ENCODE assay signal across 1 cellular context in genomic region chr16:29899516-29900101, GRCh38.
TF ChIP-seq lines count a peak whose summit lies in the region.

Gene SEZ6L2 (minus strand): TSS chr16:29899550. CDS start chr16:29899019, 531 bp downstream.

TF ChIP-seq in GM23338, 12 proteins besides CTCF, POLR2A, EP300 and RAD21:
- TF ChIP-seq REST (IDR thresholded peaks at IDR 0.05; ENCODE audit: unreplicated experiment) (peak; percentile 33), ZNF114 (CRISPR knock-in tag; IDR thresholded peaks at IDR 0.05) (no peak), POLR2AphosphoS5 (IDR thresholded peaks at IDR 0.05; ENCODE audit: low read depth) (no peak; the same call in none of the 2 replicates), CREB1 (CRISPR knock-in tag; IDR thresholded peaks at IDR 0.05; ENCODE audit: low read depth) (peak; percentile 83), ZNF331 (CRISPR knock-in tag; IDR thresholded peaks at IDR 0.05; ENCODE audit: low read depth) (no peak)
TF ChIP-seq in GM23338: peak in this region for 2.
